Comparison of ENCODE assay signal across 34 cellular contexts in genomic region chr13:81565849-81566248, GRCh38.
"Had no signal": no experiment of that assay in that cellular context is flagged by ENCODE, and none has a peak within 500 bp of the region (broad histone marks: within the 10 kb centered on the region; RNA-seq: fewer than 3 reads in every experiment).

No MANE protein-coding gene starts in this region.

- FAIRE-seq: astrocyte, TTC549 had no signal

- H3K27ac ChIP-seq: adrenal gland, body of pancreas, brain microvascular endothelial cell, breast epithelium, VCaP had no signal

- H3K36me3 ChIP-seq: adrenal gland, brain microvascular endothelial cell, breast epithelium had no signal

- H3K4me1 ChIP-seq: adrenal gland, body of pancreas, breast epithelium had no signal

- DNase-seq: activated B cell treated with CpG ODN at 0.5 μM for 24 hours; activated CD4-positive, alpha-beta memory T cell treated with anti-CD3 and anti-CD28 coated beads for 36 hours; activated CD4-positive, alpha-beta T cell treated with anti-CD3 and anti-CD28 coated beads for 4 hours; activated CD4-positive, alpha-beta T cell treated with anti-CD3 and anti-CD28 coated beads, Interleukin-2, amount 10 ng/mL, durations not matched to agents 24 days and 14 days; activated CD4-positive, alpha-beta T cell treated with anti-CD3 and anti-CD28 coated beads, Interleukin-2, amount 50 U/mL, for 1 hour; activated CD4-positive, alpha-beta T cell treated with anti-CD3 and anti-CD28 coated beads, Interleukin-2, amount 50 U/mL, for 4 hours; activated CD4-positive, CD25-positive, alpha-beta regulatory T cell treated with anti-CD3 and anti-CD28 coated beads, Interleukin-2, amount 50 U/mL, for 72 hours; activated CD8-positive, alpha-beta memory T cell treated with anti-CD3 and anti-CD28 coated beads, Interleukin-2, amount 50 U/mL, for 4 hours; activated CD8-positive, alpha-beta T cell treated with anti-CD3 and anti-CD28 coated beads for 36 hours; activated effector memory CD4-positive, alpha-beta T cell treated with anti-CD3 and anti-CD28 coated beads, Interleukin-2, amount 50 U/mL, for 16 hours; activated gamma-delta T cell treated with Interleukin-2 at 50 U/mL for 16 hours; activated naive CD4-positive, alpha-beta T cell; activated naive CD4-positive, alpha-beta T cell treated with anti-CD3 and anti-CD28 coated beads for 36 hours; activated naive CD4-positive, alpha-beta T cell treated with anti-CD3 and anti-CD28 coated beads, Interleukin-2, amount 50 U/mL, for 16 hours; activated naive CD8-positive, alpha-beta T cell treated with anti-CD3 and anti-CD28 coated beads for 36 hours; activated T-cell treated with anti-CD3 and anti-CD28 coated beads for 4 hours; activated T-cell treated with anti-CD3 and anti-CD28 coated beads, Interleukin-2, amount 50 U/mL, for 1 hour; activated T-cell treated with anti-CD3 and anti-CD28 coated beads, Interleukin-2, amount 50 U/mL, for 4 hours; activated T-cell treated with anti-CD3 and anti-CD28 coated beads, Interleukin-2, amount 50 U/mL, for 72 hours; adrenal gland; amniotic stem cell; aorta; body of pancreas; brain microvascular endothelial cell; central memory CD4-positive, alpha-beta T cell; T-helper 1 cell; T-helper 2 cell; T-helper 9 cell had no signal

- ATAC-seq: activated CD8-positive, alpha-beta T cell treated with anti-CD3 and anti-CD28 coated beads for 36 hours; activated naive CD4-positive, alpha-beta T cell treated with anti-CD3 and anti-CD28 coated beads, Interleukin-2, amount 50 U/mL, for 72 hours; activated T-cell treated with anti-CD3 and anti-CD28 coated beads, Interleukin-2, amount 50 U/mL, for 4 hours; activated T-cell treated with anti-CD3 and anti-CD28 coated beads, Interleukin-2, amount 50 U/mL, for 72 hours; activated T-helper 17 cell treated with anti-CD3 and anti-CD28 coated beads, Interleukin-2, amount 50 U/mL, for 72 hours; body of pancreas had no signal

- H3K4me3 ChIP-seq: adrenal gland, body of pancreas, breast epithelium had no signal

- H3K9me3 ChIP-seq: adrenal gland, body of pancreas, breast epithelium had no signal

- H3K27me3 ChIP-seq: adrenal gland, body of pancreas, brain microvascular endothelial cell, breast epithelium had no signal
